Comparison of ENCODE assay signal across 11 cellular contexts in genomic region chr2:111161971-111162370, GRCh38. TPM values are rescaled to one million over a fixed set of nuclear protein-coding genes. Genes with fewer than 3 reads are reported as not detected.
DNase-seq lines count a peak whose midpoint lies in the region; ATAC-seq and TF ChIP-seq lines count a peak whose summit lies in the region.
"Had no signal": no experiment of that assay in that cellular context is flagged by ENCODE, and none has a peak within 500 bp of the region (broad histone marks: within the 10 kb centered on the region; RNA-seq: fewer than 3 reads in every experiment).

No MANE protein-coding gene starts in this region.

- no peak overlapping the region for H3K27ac Mint-ChIP-seq in CD8-positive, alpha-beta T cell

- no peak for TF ChIP-seq CTCF in body of pancreas (IDR thresholded peaks at IDR 0.05)
- TF ChIP-seq CTCF in CD8-positive, alpha-beta T cell (IDR thresholded peaks at IDR 0.05), result no peak

- H3K4me1 ChIP-seq in body of pancreas, result peaks cover 27% of the 10 kb centered on the region
- H3K4me1 ChIP-seq in aorta (ENCODE audit: control insufficient read depth in 1 of 2, insufficient read depth in 2 of 2, low read length in 2 of 2), result peaks cover 0 to 5% of the 10 kb centered on the region in 2 donors
- H3K4me1 ChIP-seq in effector memory CD4-positive, alpha-beta T cell (ENCODE audit: control insufficient read depth, insufficient read depth, low read length, poor library complexity, severe bottlenecking), result no peaks in the 10 kb centered on the region
- H3K4me1 ChIP-seq in CD8-positive, alpha-beta T cell (ENCODE audit: insufficient read depth, low read length), result peaks cover 23% of the 10 kb centered on the region

- CTCF ChIA-PET in CD8-positive, alpha-beta T cell (lab: Charles Lee), result interaction anchor here (0.7 kb wide), 1 partner anchor 11 kb away, joined by 3 read pairs; no protein-coding TSS in a partner anchor

- no peaks in the 10 kb centered on the region for H3K27me3 Mint-ChIP-seq in CD8-positive, alpha-beta T cell (ENCODE audit: low read depth)

- peaks cover 53% of the 10 kb centered on the region for H3K36me3 Mint-ChIP-seq in CD8-positive, alpha-beta T cell

- DNase-seq in Right ventricle myocardium inferior (ENCODE audit: missing footprints), result peak; percentile 83
- no peak for DNase-seq in cardiac septum (ENCODE audit: low spot score)
- peak; percentile 72 to 89 (median 84) for DNase-seq in body of pancreas
- DNase-seq in midbrain (lab: John Stamatoyannopoulos, UW), result peak; percentile 76
- peak in 1 of 2 donors; percentile 65 for DNase-seq in aorta
- no peak for DNase-seq in effector memory CD4-positive, alpha-beta T cell
- DNase-seq in CD8-positive, alpha-beta T cell, result no peak
- DNase-seq: H7, mesenchymal stem cell, NCI-H2107 had no signal

- peak; percentile 83 for ATAC-seq in Right ventricle myocardium inferior
- ATAC-seq in body of pancreas, result peak; percentile 85
- ATAC-seq in aorta (ENCODE audit: low FRiP score), result peak; percentile 60
- no peak for ATAC-seq in CD8-positive, alpha-beta T cell
- no peak for ATAC-seq in HG03175 (IDR thresholded peaks at IDR 0.05; ENCODE audit: unreplicated experiment)

- H3K36me3 ChIP-seq in body of pancreas (replicated peaks in 1 of 2; ENCODE audit: insufficient read depth in 1 of 2, low read depth in 2 of 2) (peaks cover 0 to 7% of the 10 kb centered on the region in 2 donors), aorta (ENCODE audit: control insufficient read depth in 1 of 2, insufficient read depth in 2 of 2, low read length in 1 of 2) (no peaks in the 10 kb centered on the region)
- peaks cover 7% of the 10 kb centered on the region for H3K36me3 ChIP-seq in effector memory CD4-positive, alpha-beta T cell (ENCODE audit: control insufficient read depth, insufficient read depth, low read length)
- H3K36me3 ChIP-seq in CD8-positive, alpha-beta T cell (ENCODE audit: insufficient read depth, low read length), result peaks cover 5% of the 10 kb centered on the region

- H3K27me3 ChIP-seq in body of pancreas, result no peaks in the 10 kb centered on the region
- H3K27me3 ChIP-seq in aorta (ENCODE audit: control insufficient read depth in 1 of 2, insufficient read depth in 2 of 2, low read length in 1 of 2), result no peaks in the 10 kb centered on the region
- H3K27me3 ChIP-seq in effector memory CD4-positive, alpha-beta T cell (replicated peaks; ENCODE audit: control insufficient read depth, insufficient read depth, low read length, poor library complexity, severe bottlenecking), result no peaks in the 10 kb centered on the region
- no peaks in the 10 kb centered on the region for H3K27me3 ChIP-seq in CD8-positive, alpha-beta T cell (ENCODE audit: insufficient read depth, low read length)

- H3K4me3 Mint-ChIP-seq in CD8-positive, alpha-beta T cell, result no peak overlapping the region

- no peaks in the 10 kb centered on the region for H3K9me3 ChIP-seq in body of pancreas
- H3K9me3 ChIP-seq in aorta (ENCODE audit: control insufficient read depth, low read length), result no peaks in the 10 kb centered on the region
- no peaks in the 10 kb centered on the region for H3K9me3 ChIP-seq in effector memory CD4-positive, alpha-beta T cell (ENCODE audit: control insufficient read depth, low read length)
- H3K9me3 ChIP-seq in CD8-positive, alpha-beta T cell (ENCODE audit: low read length), result no peaks in the 10 kb centered on the region

- peaks cover 36% of the 10 kb centered on the region for H3K4me1 Mint-ChIP-seq in CD8-positive, alpha-beta T cell (ENCODE audit: low read depth)

- POLR2A ChIA-PET in CD8-positive, alpha-beta T cell (lab: Charles Lee), result no interaction called here

- WGBS in body of pancreas, 2 donors, result 6 to 21% methylated on average over 6 to 12 of the region's 12 CpGs
- WGBS in aorta, 2 donors, result 3 to 8% methylated on average over 12 of the region's 12 CpGs

- intact Hi-C loops in Right ventricle myocardium inferior (cut with DNase I), result no loop called here
- intact Hi-C loops in cardiac septum (cut with DNase I), result loop anchor here (2.0 kb wide), 1 partner anchor 39 kb away; no protein-coding TSS in a partner anchor
- intact Hi-C loops in body of pancreas (cut with DNase I), result no loop called here
- intact Hi-C loops in aorta (cut with DNase I), result no loop called here
- intact Hi-C loops in CD8-positive, alpha-beta T cell (cut with DNase I, micrococcal nuclease), result no loop called here

- H3K4me3 ChIP-seq in body of pancreas (no peak overlapping the region), aorta (ENCODE audit: low read length in 2 of 2) (no peak overlapping the region)
- H3K4me3 ChIP-seq in effector memory CD4-positive, alpha-beta T cell (ENCODE audit: insufficient read depth, low read depth, low read length, poor library complexity, severe bottlenecking), result no peak overlapping the region
- no peak overlapping the region for H3K4me3 ChIP-seq in CD8-positive, alpha-beta T cell (ENCODE audit: low read depth, low read length)

- H3K9me3 Mint-ChIP-seq in CD8-positive, alpha-beta T cell, result no peaks in the 10 kb centered on the region

- peak overlapping the region in 2 of 4 donors; percentile 11 to 53 for H3K27ac ChIP-seq in body of pancreas
- H3K27ac ChIP-seq in aorta (ENCODE audit: low read depth in 1 of 2, low read length in 2 of 2), result no peak overlapping the region
- no peak overlapping the region for H3K27ac ChIP-seq in effector memory CD4-positive, alpha-beta T cell (ENCODE audit: insufficient read depth, low read length, poor library complexity, severe bottlenecking)
- H3K27ac ChIP-seq in CD8-positive, alpha-beta T cell (ENCODE audit: low read depth, low read length), result no peak overlapping the region

- no peak for TF ChIP-seq POLR2A in body of pancreas (IDR thresholded peaks at IDR 0.05)

RNA-seq across cellular contexts. Expression of gene BCL2L11, which starts 41.3 kb away (rescaled TPM):
- total RNA-seq in Right ventricle myocardium inferior, result 9.1 TPM
- total RNA-seq in cardiac septum, result 5.2 TPM
- 10 to 100 TPM; 10.9 to 18.7 TPM for total RNA-seq in body of pancreas
- total RNA-seq in aorta, result 10 to 100 TPM in 1 of 2 donors, 1 to 10 TPM in 1; 6.9 to 14.2 TPM
- 1 to 10 TPM; 2.8 to 3.8 TPM for polyA plus RNA-seq in aorta
- total RNA-seq in CD8-positive, alpha-beta T cell, result 10 to 100 TPM; 38.7 to 40.1 TPM

Comparison
In these comparisons a context has a peak if more than half of its experiments do, and no peak if none do; other contexts are left out.
1. DNase-seq: peak in Right ventricle myocardium inferior (single experiment), body of pancreas (4 of 4) and midbrain (single experiment); none in cardiac septum (single experiment), effector memory CD4-positive, alpha-beta T cell (0 of 3) and CD8-positive, alpha-beta T cell (0 of 7).
2. ATAC-seq: peak in Right ventricle myocardium inferior (single experiment), body of pancreas (single experiment) and aorta (single experiment); none in CD8-positive, alpha-beta T cell (single experiment) and HG03175 (single experiment).